Comparison of ENCODE assay signal across 38 cellular contexts in genomic region chr11:78932757-78933156, GRCh38.
"Had no signal": no experiment of that assay in that cellular context is flagged by ENCODE, and none has a peak within 500 bp of the region (broad histone marks: within the 10 kb centered on the region; RNA-seq: fewer than 3 reads in every experiment).

No MANE protein-coding gene starts in this region.

- H3K27ac ChIP-seq: adrenal gland, ascending aorta, body of pancreas, brain microvascular endothelial cell, breast epithelium, cardiac muscle cell had no signal

- H3K36me3 ChIP-seq: adrenal gland, ascending aorta, brain microvascular endothelial cell, breast epithelium, cardiac muscle cell had no signal

- H3K36me3 Mint-ChIP-seq: activated naive CD4-positive, alpha-beta T cell treated with anti-CD3 and anti-CD28 coated beads, Interleukin-2, amount 10 ng/mL, durations not matched to agents 7 days and 5 days; activated naive CD4-positive, alpha-beta T cell treated with anti-CD3 and anti-CD28 coated beads, Interleukin-2, amount 50 U/mL, for 24 hours; activated naive CD4-positive, alpha-beta T cell treated with anti-CD3 and anti-CD28 coated beads, Interleukin-2, amount 50 U/mL, for 72 hours; activated naive CD8-positive, alpha-beta T cell; activated naive CD8-positive, alpha-beta T cell treated with anti-CD3 and anti-CD28 coated beads for 36 hours; activated naive CD8-positive, alpha-beta T cell treated with anti-CD3 and anti-CD28 coated beads, Interleukin-2, amount 10 ng/mL, durations not matched to agents 7 days and 5 days; brain had no signal

- H3K4me1 ChIP-seq: adrenal gland, ascending aorta, body of pancreas, breast epithelium had no signal

- H3K27ac Mint-ChIP-seq: activated naive CD4-positive, alpha-beta T cell treated with anti-CD3 and anti-CD28 coated beads for 36 hours; activated naive CD4-positive, alpha-beta T cell treated with anti-CD3 and anti-CD28 coated beads, Interleukin-2, amount 10 ng/mL, durations not matched to agents 7 days and 5 days; activated naive CD4-positive, alpha-beta T cell treated with anti-CD3 and anti-CD28 coated beads, Interleukin-2, amount 50 U/mL, for 24 hours; activated naive CD4-positive, alpha-beta T cell treated with anti-CD3 and anti-CD28 coated beads, Interleukin-2, amount 50 U/mL, for 72 hours; activated naive CD8-positive, alpha-beta T cell; activated naive CD8-positive, alpha-beta T cell treated with anti-CD3 and anti-CD28 coated beads for 36 hours; activated naive CD8-positive, alpha-beta T cell treated with anti-CD3 and anti-CD28 coated beads, Interleukin-2, amount 10 ng/mL, durations not matched to agents 7 days and 5 days; activated naive CD8-positive, alpha-beta T cell treated with anti-CD3 and anti-CD28 coated beads, Interleukin-2, amount 50 U/mL, for 24 hours; activated T-cell treated with anti-CD3 and anti-CD28 coated beads, Interleukin-2, amount 50 U/mL, for 24 hours; activated T-cell treated with anti-CD3 and anti-CD28 coated beads, Interleukin-2, amount 50 U/mL, for 72 hours; activated T-helper 1 cell treated with anti-CD3 and anti-CD28 coated beads, Interleukin-12 subunit alpha, Interleukin-12 subunit beta, Interleukin-2, Interleukin-4 antibody, amounts not matched to agents 30 ng/mL and 10 ng/mL and 1 ng/mL, durations not matched to agents 14 hours and 24 hours and 36 hours; activated T-helper 17 cell treated with anti-CD3 and anti-CD28 coated beads, Interleukin-2, amount 50 U/mL, for 72 hours; activated T-helper 2 cell treated with anti-CD3 and anti-CD28 coated beads, Interferon-gamma antibody, Interleukin-2, Interleukin-4, amounts not matched to agents 10 μg/mL and 5 μg/mL and 100 μg/mL, durations not matched to agents 14 hours and 24 hours and 36 hours had no signal

- ATAC-seq: activated naive CD4-positive, alpha-beta T cell treated with anti-CD3 and anti-CD28 coated beads, Interleukin-2, amount 50 U/mL, for 72 hours; activated naive CD8-positive, alpha-beta T cell treated with anti-CD3 and anti-CD28 coated beads, Interleukin-2, amount 50 U/mL, for 24 hours; activated T-cell treated with anti-CD3 and anti-CD28 coated beads, Interleukin-2, amount 50 U/mL, for 4 hours; activated T-cell treated with anti-CD3 and anti-CD28 coated beads, Interleukin-2, amount 50 U/mL, for 72 hours; activated T-helper 17 cell treated with anti-CD3 and anti-CD28 coated beads, Interleukin-2, amount 50 U/mL, for 72 hours; body of pancreas had no signal

- DNase-seq: activated effector memory CD4-positive, alpha-beta T cell treated with anti-CD3 and anti-CD28 coated beads, Interleukin-2, amount 50 U/mL, for 16 hours; activated effector memory CD4-positive, alpha-beta T cell treated with Interleukin-2 at 50 U/mL for 16 hours; activated gamma-delta T cell; activated gamma-delta T cell treated with Interleukin-2 at 50 U/mL for 16 hours; activated naive CD4-positive, alpha-beta T cell; activated naive CD4-positive, alpha-beta T cell treated with anti-CD3 and anti-CD28 coated beads for 36 hours; activated naive CD4-positive, alpha-beta T cell treated with anti-CD3 and anti-CD28 coated beads, Interleukin-2, amount 10 ng/mL, durations not matched to agents 7 days and 5 days; activated naive CD4-positive, alpha-beta T cell treated with anti-CD3 and anti-CD28 coated beads, Interleukin-2, amount 50 U/mL, for 16 hours; activated naive CD4-positive, alpha-beta T cell treated with Interleukin-2 at 50 U/mL for 16 hours; activated naive CD8-positive, alpha-beta T cell treated with anti-CD3 and anti-CD28 coated beads for 36 hours; activated naive CD8-positive, alpha-beta T cell treated with anti-CD3 and anti-CD28 coated beads, Interleukin-2, amount 10 ng/mL, durations not matched to agents 7 days and 5 days; activated naive CD8-positive, alpha-beta T cell treated with anti-CD3 and anti-CD28 coated beads, Interleukin-2, amount 50 U/mL, for 24 hours; activated T-cell treated with anti-CD3 and anti-CD28 coated beads, Interleukin-2, amount 50 U/mL, for 1 hour; activated T-cell treated with anti-CD3 and anti-CD28 coated beads, Interleukin-2, amount 50 U/mL, for 24 hours; activated T-cell treated with anti-CD3 and anti-CD28 coated beads, Interleukin-2, amount 50 U/mL, for 4 hours; activated T-cell treated with anti-CD3 and anti-CD28 coated beads, Interleukin-2, amount 50 U/mL, for 48 hours; activated T-cell treated with anti-CD3 and anti-CD28 coated beads, Interleukin-2, amount 50 U/mL, for 72 hours; adrenal gland; amniotic stem cell; amygdala; anterior cingulate cortex; aorta; body of pancreas; brain microvascular endothelial cell; caudate nucleus; central memory CD4-positive, alpha-beta T cell; cerebellar nuclear complex had no signal

- H3K9me3 ChIP-seq: adrenal gland, ascending aorta, body of pancreas, breast epithelium had no signal

- H3K27me3 Mint-ChIP-seq: activated T-cell treated with anti-CD3 and anti-CD28 coated beads, Interleukin-2, amount 50 U/mL, for 24 hours; activated T-helper 17 cell treated with anti-CD3 and anti-CD28 coated beads, Interleukin-2, amount 50 U/mL, for 72 hours; central memory CD8-positive, alpha-beta T cell had no signal

- H3K4me3 ChIP-seq: adrenal gland, ascending aorta, body of pancreas, breast epithelium, cardiac muscle cell had no signal

- H3K4me3 Mint-ChIP-seq: activated naive CD4-positive, alpha-beta T cell treated with anti-CD3 and anti-CD28 coated beads for 36 hours; activated naive CD4-positive, alpha-beta T cell treated with anti-CD3 and anti-CD28 coated beads, Interleukin-2, amount 10 ng/mL, durations not matched to agents 7 days and 5 days; activated naive CD4-positive, alpha-beta T cell treated with anti-CD3 and anti-CD28 coated beads, Interleukin-2, amount 50 U/mL, for 24 hours; activated naive CD8-positive, alpha-beta T cell; activated naive CD8-positive, alpha-beta T cell treated with anti-CD3 and anti-CD28 coated beads for 36 hours; activated naive CD8-positive, alpha-beta T cell treated with anti-CD3 and anti-CD28 coated beads, Interleukin-2, amount 10 ng/mL, durations not matched to agents 7 days and 5 days; activated naive CD8-positive, alpha-beta T cell treated with anti-CD3 and anti-CD28 coated beads, Interleukin-2, amount 50 U/mL, for 24 hours; activated T-cell treated with anti-CD3 and anti-CD28 coated beads, Interleukin-2, amount 50 U/mL, for 24 hours; activated T-cell treated with anti-CD3 and anti-CD28 coated beads, Interleukin-2, amount 50 U/mL, for 4 hours; activated T-cell treated with anti-CD3 and anti-CD28 coated beads, Interleukin-2, amount 50 U/mL, for 72 hours; activated T-helper 1 cell treated with anti-CD3 and anti-CD28 coated beads, Interleukin-12 subunit alpha, Interleukin-12 subunit beta, Interleukin-2, Interleukin-4 antibody, amounts not matched to agents 30 ng/mL and 10 ng/mL and 1 ng/mL, durations not matched to agents 14 hours and 24 hours and 36 hours; activated T-helper 17 cell treated with anti-CD3 and anti-CD28 coated beads, Interleukin-2, amount 50 U/mL, for 72 hours; brain; central memory CD8-positive, alpha-beta T cell had no signal

- H3K27me3 ChIP-seq: adrenal gland, ascending aorta, body of pancreas, brain microvascular endothelial cell, breast epithelium had no signal

- H3K9me3 Mint-ChIP-seq: activated naive CD4-positive, alpha-beta T cell treated with anti-CD3 and anti-CD28 coated beads for 36 hours; activated naive CD4-positive, alpha-beta T cell treated with anti-CD3 and anti-CD28 coated beads, Interleukin-2, amount 10 ng/mL, durations not matched to agents 7 days and 5 days; activated naive CD4-positive, alpha-beta T cell treated with anti-CD3 and anti-CD28 coated beads, Interleukin-2, amount 50 U/mL, for 24 hours; activated naive CD4-positive, alpha-beta T cell treated with anti-CD3 and anti-CD28 coated beads, Interleukin-2, amount 50 U/mL, for 72 hours; activated naive CD8-positive, alpha-beta T cell treated with anti-CD3 and anti-CD28 coated beads for 36 hours; activated naive CD8-positive, alpha-beta T cell treated with anti-CD3 and anti-CD28 coated beads, Interleukin-2, amount 10 ng/mL, durations not matched to agents 7 days and 5 days; activated naive CD8-positive, alpha-beta T cell treated with anti-CD3 and anti-CD28 coated beads, Interleukin-2, amount 50 U/mL, for 24 hours; activated T-cell treated with anti-CD3 and anti-CD28 coated beads, Interleukin-2, amount 50 U/mL, for 24 hours; activated T-cell treated with anti-CD3 and anti-CD28 coated beads, Interleukin-2, amount 50 U/mL, for 4 hours; activated T-cell treated with anti-CD3 and anti-CD28 coated beads, Interleukin-2, amount 50 U/mL, for 72 hours; activated T-helper 1 cell treated with anti-CD3 and anti-CD28 coated beads, Interleukin-12 subunit alpha, Interleukin-12 subunit beta, Interleukin-2, Interleukin-4 antibody, amounts not matched to agents 30 ng/mL and 10 ng/mL and 1 ng/mL, durations not matched to agents 14 hours and 24 hours and 36 hours; activated T-helper 17 cell treated with anti-CD3 and anti-CD28 coated beads, Interleukin-2, amount 50 U/mL, for 72 hours; activated T-helper 2 cell treated with anti-CD3 and anti-CD28 coated beads, Interferon-gamma antibody, Interleukin-2, Interleukin-4, amounts not matched to agents 10 μg/mL and 5 μg/mL and 100 μg/mL, durations not matched to agents 14 hours and 24 hours and 36 hours; central memory CD8-positive, alpha-beta T cell had no signal

- H3K4me1 Mint-ChIP-seq: activated naive CD4-positive, alpha-beta T cell treated with anti-CD3 and anti-CD28 coated beads, Interleukin-2, amount 10 ng/mL, durations not matched to agents 7 days and 5 days; activated naive CD4-positive, alpha-beta T cell treated with anti-CD3 and anti-CD28 coated beads, Interleukin-2, amount 50 U/mL, for 24 hours; activated naive CD8-positive, alpha-beta T cell treated with anti-CD3 and anti-CD28 coated beads for 36 hours; activated naive CD8-positive, alpha-beta T cell treated with anti-CD3 and anti-CD28 coated beads, Interleukin-2, amount 10 ng/mL, durations not matched to agents 7 days and 5 days; activated naive CD8-positive, alpha-beta T cell treated with anti-CD3 and anti-CD28 coated beads, Interleukin-2, amount 50 U/mL, for 24 hours; activated T-helper 17 cell treated with anti-CD3 and anti-CD28 coated beads, Interleukin-2, amount 50 U/mL, for 72 hours; central memory CD8-positive, alpha-beta T cell had no signal
